8 cellular contexts compared by ENCODE assay signal in the genomic region with DNA sequence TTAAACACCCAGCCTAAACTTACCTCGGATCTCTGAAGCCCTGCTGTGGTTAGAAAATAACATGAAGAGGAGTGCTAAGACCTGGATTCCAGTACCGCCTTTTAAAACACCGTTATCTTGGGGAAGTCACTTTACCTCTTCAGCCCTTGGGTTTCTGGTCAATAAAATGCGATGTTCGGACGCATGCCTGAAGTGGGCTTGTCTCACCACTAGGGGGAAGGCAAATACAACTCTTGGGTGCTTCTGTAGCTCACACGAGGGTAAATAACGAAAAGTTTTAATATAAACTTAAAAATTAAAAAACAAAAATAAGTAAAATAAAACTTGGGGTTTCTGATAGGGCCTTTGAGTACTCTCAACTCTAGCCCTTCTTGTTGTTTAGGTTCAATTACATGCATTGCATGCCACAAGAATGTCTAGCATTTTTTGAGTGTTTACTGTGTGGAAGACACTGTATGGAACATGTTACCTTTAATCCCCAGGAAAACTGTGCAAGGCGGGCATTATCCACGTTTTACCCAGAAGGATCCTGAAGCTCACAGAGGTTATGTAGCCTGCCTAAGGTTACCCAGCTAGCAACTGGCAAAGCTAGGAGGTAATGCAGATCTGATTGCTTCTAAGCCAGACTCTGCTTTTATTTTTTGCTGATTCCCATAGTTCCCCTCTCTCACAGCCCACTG.
A peak's percentile ranks its signal among the peaks of the same experiment; 100 is the strongest.
DNase-seq lines count a peak whose midpoint lies in the region; ATAC-seq and TF ChIP-seq lines count a peak whose summit lies in the region.

No MANE protein-coding gene starts in this region.

- peak; percentile 83 for ATAC-seq in HG02759 (IDR thresholded peaks at IDR 0.05; ENCODE audit: unreplicated experiment)

- no peak overlapping the region for H3K9ac ChIP-seq in skeletal muscle satellite cell (ENCODE audit: low read depth, low read length)

- DNase-seq in NCI-H524 (lab: John Stamatoyannopoulos, UW) (peak; percentile 62 to 71), NCI-H524 treated with DMSO at 0.1 percent for 48 hours (lab: John Stamatoyannopoulos, UW) (no peak), NCI-H1105 treated with DMSO at 0.1 percent for 48 hours (lab: John Stamatoyannopoulos, UW) (peak; percentile 49), T-helper 1 cell (peak in 3 of 5 donors; percentile 11 to 56 (median 26)), astrocyte of the cerebellum (ENCODE audit: low read depth) (peak; percentile 43), hippocampal formation (lab: John Stamatoyannopoulos, UW) (peak; percentile 34 to 60)

- no peaks in the 10 kb centered on the region for H3K9me3 ChIP-seq in skeletal muscle satellite cell (replicated peaks; ENCODE audit: low read length)

- peak; percentile 91 for TF ChIP-seq CTCF in astrocyte of the cerebellum (IDR thresholded peaks at IDR 0.05; ENCODE audit: low read depth, low read length, missing control alignments)

- H3K4me3 ChIP-seq in astrocyte of the cerebellum (ENCODE audit: low read depth, low read length) (no peak overlapping the region), skeletal muscle satellite cell (ENCODE audit: low read length) (no peak overlapping the region)

- in situ Hi-C loops in astrocyte of the cerebellum (cut with HindIII; ENCODE audit: low sequenced_read_pairs) = no loop called here

- H3K27me3 ChIP-seq in skeletal muscle satellite cell (ENCODE audit: control insufficient read depth, insufficient read depth, low read length) = no peaks in the 10 kb centered on the region

- H3K4me1 ChIP-seq in skeletal muscle satellite cell (ENCODE audit: control insufficient read depth, insufficient read depth, low read length) = no peaks in the 10 kb centered on the region

- H3K4me2 ChIP-seq in skeletal muscle satellite cell (ENCODE audit: low read length) = peak overlapping the region; percentile 33

- H3K36me3 ChIP-seq in skeletal muscle satellite cell (ENCODE audit: insufficient read depth, low read length) = no peaks in the 10 kb centered on the region
